33 cellular contexts compared by ENCODE assay signal in genomic region chr1:189646066-189646465, GRCh38.
A peak's percentile ranks its signal among the peaks of the same experiment; 100 is the strongest.
DNase-seq lines count a peak whose midpoint lies in the region; ATAC-seq and TF ChIP-seq lines count a peak whose summit lies in the region.
"Had no signal": no experiment of that assay in that cellular context is flagged by ENCODE, and none has a peak within 500 bp of the region (broad histone marks: within the 10 kb centered on the region; RNA-seq: fewer than 3 reads in every experiment).

No MANE protein-coding gene starts in this region.

- ATAC-seq in SK-N-SH treated with all-trans-retinoic acid at 6 μM for 48 hours (no peak), HG02840 (IDR thresholded peaks at IDR 0.05; ENCODE audit: low FRiP score, unreplicated experiment) (no peak)
- ATAC-seq: A549; CD8-positive, alpha-beta T cell had no signal

- H3K79me2 ChIP-seq in SK-N-SH (ENCODE audit: insufficient read depth), result no peaks in the 10 kb centered on the region

- no peak for DNase-seq in SK-N-SH
- no peak for DNase-seq in HEK293T (ENCODE audit: extremely low spot score)
- peak; percentile 67 for DNase-seq in SK-N-DZ (ENCODE audit: low spot score)
- DNase-seq in amniotic epithelial cell (ENCODE audit: low read depth), result peak; percentile 12
- no peak for DNase-seq in mesenchymal stem cell
- no peak for DNase-seq in lower leg skin (ENCODE audit: low spot score in 2 of 2)
- DNase-seq: 8988T; ACHN; AML-193; BE2C; C1 segment of cervical spinal cord; Caco-2; Calu3; CD4-positive, alpha-beta memory T cell; CD4-positive, alpha-beta T cell; CD4-positive, CD25-positive, alpha-beta regulatory T cell; CD8-positive, alpha-beta memory T cell; CD8-positive, alpha-beta T cell; COR-L47; DMS 273 treated with DMSO at 0.1 percent for 48 hours; DMS153; DMS53; DMS79; DMS79 treated with DMSO at 0.1 percent for 48 hours; DND-41; EL had no signal

- TF ChIP-seq RAD21 in SK-N-SH (IDR thresholded peaks at IDR 0.05; ENCODE audit: low read length), result no peak

- H4K91ac ChIP-seq in mesenchymal stem cell (ENCODE audit: low read length), result no peak overlapping the region

- no peaks in the 10 kb centered on the region for H3K27me3 ChIP-seq in SK-N-SH (ENCODE audit: insufficient read depth)
- no peaks in the 10 kb centered on the region for H3K27me3 ChIP-seq in mesenchymal stem cell (ENCODE audit: control insufficient read depth in 1 of 2, insufficient read depth in 1 of 2, low read length in 2 of 2)
- H3K27me3 ChIP-seq: BE2C; BLaER1; BLaER1 treated with 17β-estradiol and CSF1 and Interleukin-3, amounts not matched to agents 10 nM and 100 nM had no signal

- no peaks in the 10 kb centered on the region for H3K79me1 ChIP-seq in mesenchymal stem cell (replicated peaks; ENCODE audit: low read length, poor library complexity, severe bottlenecking)

- H2BK12ac ChIP-seq in mesenchymal stem cell (ENCODE audit: low read length in 2 of 2), result no peak overlapping the region

- no peak overlapping the region for H2AFZ ChIP-seq in SK-N-SH (ENCODE audit: low read depth)
- no peak overlapping the region for H2AFZ ChIP-seq in mesenchymal stem cell (ENCODE audit: low read depth, low read length)

- no peak overlapping the region for H3K18ac ChIP-seq in mesenchymal stem cell (ENCODE audit: low read depth in 1 of 2, low read length in 2 of 2)

- POLR2A ChIA-PET in SK-N-SH (lab: Yijun Ruan, JAX) (no interaction called here), HEK293T (lab: Yijun Ruan, JAX) (no interaction called here)

- H3K4me1 ChIP-seq in SK-N-SH (ENCODE audit: control insufficient read depth in 1 of 2, insufficient read depth in 2 of 2, low read depth in 1 of 2, low read length in 1 of 2) (no peaks in the 10 kb centered on the region; a peak in 1 of 4 replicates), mesenchymal stem cell (ENCODE audit: control insufficient read depth, insufficient read depth, low read depth, low read length) (no peaks in the 10 kb centered on the region)
- H3K4me1 ChIP-seq: A549; BE2C; BLaER1; BLaER1 treated with 17β-estradiol and CSF1 and Interleukin-3, amounts not matched to agents 10 nM and 100 nM had no signal

- peak in 1 of 2 experiments; percentile 24; a peak in 1 of 4 replicates for TF ChIP-seq EP300 in SK-N-SH (IDR thresholded peaks at IDR 0.05; ENCODE audit: borderline replicate concordance in 1 of 2, low read depth in 1 of 2, low read length in 1 of 2)

- H4K20me1 ChIP-seq in SK-N-SH (ENCODE audit: insufficient read depth), result no peaks in the 10 kb centered on the region
- H4K20me1 ChIP-seq: BLaER1; BLaER1 treated with 17β-estradiol and CSF1 and Interleukin-3, amounts not matched to agents 10 nM and 100 nM had no signal

- no peak overlapping the region for H2BK120ac ChIP-seq in mesenchymal stem cell (ENCODE audit: low read depth, low read length)

- no peak overlapping the region for H2AK5ac ChIP-seq in mesenchymal stem cell (ENCODE audit: low read length, severe bottlenecking)

- H3K4me3 ChIP-seq in SK-N-SH (ENCODE audit: low read depth in 2 of 2, low read length in 1 of 2) (no peak overlapping the region), mesenchymal stem cell (ENCODE audit: insufficient read depth in 1 of 2, low read depth in 1 of 2, low read length in 2 of 2) (no peak overlapping the region), lower leg skin (ENCODE audit: low read depth, poor library complexity, severe bottlenecking) (no peak overlapping the region)
- H3K4me3 ChIP-seq: A549; BLaER1; BLaER1 treated with 17β-estradiol and CSF1 and Interleukin-3, amounts not matched to agents 10 nM and 100 nM had no signal

- TF ChIP-seq CTCF in SK-N-SH (IDR thresholded peaks at IDR 0.05) (no peak), lower leg skin (IDR thresholded peaks at IDR 0.05) (no peak)

- H3K27ac ChIP-seq in SK-N-SH (ENCODE audit: low read depth in 2 of 2, low read length in 1 of 2) (no peak overlapping the region), mesenchymal stem cell (ENCODE audit: low read length, poor library complexity, severe bottlenecking) (no peak overlapping the region)
- H3K27ac ChIP-seq: 22Rv1; A549; BLaER1; BLaER1 treated with 17β-estradiol and CSF1 and Interleukin-3, amounts not matched to agents 10 nM and 100 nM; C4-2B had no signal

- H3F3A ChIP-seq in SK-N-SH (replicated peaks; ENCODE audit: insufficient read depth), result no peaks in the 10 kb centered on the region

- no peak for TF ChIP-seq POLR2A in lower leg skin (IDR thresholded peaks at IDR 0.05)

- H3K14ac ChIP-seq in mesenchymal stem cell (ENCODE audit: low read length in 2 of 2), result no peak overlapping the region

- no peak overlapping the region for H4K8ac ChIP-seq in mesenchymal stem cell (ENCODE audit: low read length)

- 68% methylated on average over 1 of the region's 1 CpG for WGBS in SK-N-SH (ENCODE audit: low lambda C conversion rate)
- WGBS in mesenchymal stem cell, result 92% methylated on average over 1 of the region's 1 CpG
- 69 to 71% methylated on average over 1 of the region's 1 CpG for WGBS in lower leg skin, 2 donors

- no peak overlapping the region for H3K9ac ChIP-seq in SK-N-SH
- no peak overlapping the region for H3K9ac ChIP-seq in mesenchymal stem cell (ENCODE audit: low read length)
- H3K9ac ChIP-seq: BLaER1; BLaER1 treated with 17β-estradiol and CSF1 and Interleukin-3, amounts not matched to agents 10 nM and 100 nM had no signal

- CTCF ChIA-PET in SK-N-SH (lab: Yijun Ruan, JAX), result interaction anchor here (0.6 kb wide), 1 partner anchor 1132 kb away, joined by 3 read pairs; no protein-coding TSS in a partner anchor
- CTCF ChIA-PET in HEK293T (lab: Yijun Ruan, JAX), result no interaction called here

- no peak overlapping the region for H2BK15ac ChIP-seq in mesenchymal stem cell (ENCODE audit: low read depth, poor library complexity, severe bottlenecking)

- H3K23ac ChIP-seq in mesenchymal stem cell (ENCODE audit: low read length in 2 of 2), result no peak overlapping the region

- H2BK5ac ChIP-seq in mesenchymal stem cell (ENCODE audit: low read depth, low read length, poor library complexity, severe bottlenecking), result no peak overlapping the region

- H3K9me2 ChIP-seq in SK-N-SH, result no peaks in the 10 kb centered on the region

- no peaks in the 10 kb centered on the region for H3K36me3 ChIP-seq in SK-N-SH (replicated peaks in 1 of 2; ENCODE audit: control insufficient read depth in 1 of 2, insufficient read depth in 2 of 2, low read length in 1 of 2)
- no peaks in the 10 kb centered on the region for H3K36me3 ChIP-seq in mesenchymal stem cell (ENCODE audit: control insufficient read depth in 1 of 2, insufficient read depth in 2 of 2, low read depth in 1 of 2, low read length in 2 of 2)
- H3K36me3 ChIP-seq: BE2C; BLaER1; BLaER1 treated with 17β-estradiol and CSF1 and Interleukin-3, amounts not matched to agents 10 nM and 100 nM had no signal

- H3K4me2 ChIP-seq in SK-N-SH, result no peak overlapping the region
- H3K4me2 ChIP-seq in mesenchymal stem cell (ENCODE audit: low read length, poor library complexity, severe bottlenecking), result no peak overlapping the region
- H3K4me2 ChIP-seq: A549; BLaER1; BLaER1 treated with 17β-estradiol and CSF1 and Interleukin-3, amounts not matched to agents 10 nM and 100 nM had no signal

- H3K9me3 ChIP-seq in SK-N-SH, result no peaks in the 10 kb centered on the region
- no peaks in the 10 kb centered on the region for H3K9me3 ChIP-seq in mesenchymal stem cell (ENCODE audit: control insufficient read depth, low read length)
- H3K9me3 ChIP-seq: A549; BE2C; BLaER1; BLaER1 treated with 17β-estradiol and CSF1 and Interleukin-3, amounts not matched to agents 10 nM and 100 nM had no signal

- intact Hi-C loops in lower leg skin (cut with DNase I; ENCODE audit: low total_unique reads), result no loop called here

- H3K4ac ChIP-seq in mesenchymal stem cell (ENCODE audit: low read depth in 1 of 2, low read length in 2 of 2), result no peak overlapping the region

TF ChIP-seq in SK-N-SH, 30 proteins besides CTCF, POLR2A, EP300 and RAD21:
- TF ChIP-seq GABPA (IDR thresholded peaks at IDR 0.05; ENCODE audit: low read depth), result no peak
- 0 out of 2 replicates have a peak, but pooled peaks have one; percentile 3 for TF ChIP-seq TCF12 (IDR thresholded peaks at IDR 0.05)
- TF ChIP-seq GATA2 (CRISPR knock-in tag; IDR thresholded peaks at IDR 0.05), result peak; percentile 83
TF ChIP-seq in SK-N-SH: peak in this region for 2.

TF ChIP-seq in SK-N-SH treated with all-trans-retinoic acid at 6 μM for 48 hours, 23 proteins besides CTCF, POLR2A, EP300 and RAD21 (continues in another document):
- TF ChIP-seq CSDC2 (CRISPR knock-in tag; IDR thresholded peaks at IDR 0.05) (no peak), ZNF70 (CRISPR knock-in tag; IDR thresholded peaks at IDR 0.05) (no peak), TCF4 (CRISPR knock-in tag; IDR thresholded peaks at IDR 0.05; ENCODE audit: borderline replicate concordance) (no peak), TOX (CRISPR knock-in tag; IDR thresholded peaks at IDR 0.05; ENCODE audit: borderline replicate concordance) (no peak), ZFP3 (CRISPR knock-in tag; IDR thresholded peaks at IDR 0.05) (no peak)

TF ChIP-seq in HEK293T, 16 proteins besides CTCF, POLR2A, EP300 and RAD21:
- peak; percentile 47; the same call in 1 of the 2 replicates for TF ChIP-seq PKNOX1 (IDR thresholded peaks at IDR 0.05)
- no peak for TF ChIP-seq HDGF (IDR thresholded peaks at IDR 0.05; ENCODE audit: borderline replicate concordance)

Comparison
In these comparisons a context has a peak if more than half of its experiments do, and no peak if none do; other contexts are left out.
1. DNase-seq: peak in SK-N-DZ (single experiment) and amniotic epithelial cell (single experiment); none in SK-N-SH (single experiment), HEK293T (single experiment), mesenchymal stem cell (single experiment) and lower leg skin (0 of 2).